ENCODE assay signal across 8 cellular contexts in the genomic region with DNA sequence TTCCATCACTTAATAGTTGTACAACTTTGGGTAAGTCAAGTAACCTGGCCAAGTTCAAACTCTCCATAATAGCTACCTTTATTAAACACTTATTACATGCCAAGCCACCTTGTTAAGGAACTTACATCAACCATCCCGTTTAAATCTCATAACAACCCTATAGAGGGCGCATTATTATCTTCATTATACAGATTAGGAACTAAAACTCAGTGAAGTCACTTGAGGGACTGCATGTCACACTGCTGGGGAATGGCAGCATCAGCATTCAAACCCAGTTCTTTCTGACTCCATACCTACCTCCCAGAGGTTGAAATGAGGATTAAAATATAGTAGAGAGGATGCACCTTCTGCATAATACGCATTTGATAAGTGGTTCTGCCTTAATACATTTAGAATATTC. TPM values are rescaled to one million over a fixed set of nuclear protein-coding genes. Genes with fewer than 3 reads are reported as not detected.
A peak's percentile ranks its signal among the peaks of the same experiment; 100 is the strongest.
DNase-seq lines count a peak whose midpoint lies in the region; ATAC-seq and TF ChIP-seq lines count a peak whose summit lies in the region.

No MANE protein-coding gene starts in this region.

- ATAC-seq in HCT116 (peak; percentile 88), T-helper 17 cell (peak; percentile 57), GM21737 (IDR thresholded peaks at IDR 0.05; ENCODE audit: unreplicated experiment) (no peak)

- no peak overlapping the region for H3K4me3 ChIP-seq in HCT116 (replicated peaks in 1 of 2; ENCODE audit: low read depth in 1 of 2, low read length in 2 of 2)
- H3K4me3 ChIP-seq in coronary artery: no peak overlapping the region

- POLR2A ChIA-PET in HCT116 (lab: Charles Lee): no interaction called here

- H3K27ac ChIP-seq in HCT116 (ENCODE audit: low read depth, low read length) (no peak overlapping the region), coronary artery (no peak overlapping the region)

- H3K79me2 ChIP-seq in HCT116 (ENCODE audit: insufficient read depth, low read length): no peaks in the 10 kb centered on the region

- intact Hi-C loops in HCT116 (cut with micrococcal nuclease): no loop called here

- peaks cover 6% of the 10 kb centered on the region for H3K27me3 ChIP-seq in HCT116 (ENCODE audit: insufficient read depth, low read length)

- CTCF ChIA-PET in HCT116 (lab: Charles Lee): interaction anchor here (0.6 to 1.1 kb wide), 7 partner anchors 9 to 23 kb away, joined by 3 to 4 read pairs (median 3); no protein-coding TSS in a partner anchor

- no peaks in the 10 kb centered on the region for H3K36me3 ChIP-seq in HCT116 (ENCODE audit: control insufficient read depth in 1 of 2, insufficient read depth in 2 of 2, low read length in 2 of 2)

- DNase-seq in AML-193 (lab: John Stamatoyannopoulos, UW): peak; percentile 15 to 35
- peak; percentile 21 for DNase-seq in HCT116 (ENCODE audit: low read depth, low spot score)
- no peak for DNase-seq in T-helper 17 cell
- peak; percentile 58 for DNase-seq in inferior parietal cortex (ENCODE audit: extremely low spot score)
- no peak for DNase-seq in globus pallidus (ENCODE audit: low spot score)
- no peak for DNase-seq in SK-N-DZ (ENCODE audit: low spot score)
- no peak for DNase-seq in coronary artery (ENCODE audit: low spot score)

- TF ChIP-seq CTCF in HCT116 (IDR thresholded peaks at IDR 0.05 in 2 of 3, conservative IDR thresholded peaks at IDR 0.05 in 1 of 3; ENCODE audit: borderline replicate concordance in 1 of 3, insufficient read depth in 1 of 3, low read depth in 2 of 3, low read length in 2 of 3) (peak; percentile 31 to 66 (median 45); a peak in 5 of 6 replicates), coronary artery (IDR thresholded peaks at IDR 0.05) (no peak)

- RAD21 ChIA-PET in HCT116 (lab: Charles Lee; ENCODE audit: low non-redundant PET in 1 of 2, low total read pairs in 2 of 2, uncharacterized antibody in 2 of 2, unreplicated experiment in 2 of 2): interaction anchor here in 1 of 2 experiments (0.7 kb wide), 1 partner anchor 412 kb away, joined by 3 read pairs; no protein-coding TSS in a partner anchor

- peak overlapping the region; percentile 50 for H2AFZ ChIP-seq in HCT116 (ENCODE audit: low read depth, low read length, poor library complexity, severe bottlenecking)

- peak; percentile 41; the same call in 1 of the 2 replicates for TF ChIP-seq RAD21 in HCT116 (IDR thresholded peaks at IDR 0.05; ENCODE audit: low read depth)

- no peak overlapping the region for H3K4me2 ChIP-seq in HCT116 (ENCODE audit: low read length)

- no TSS peak for BruUV-seq in HCT116 (replicated peaks; lab: Mats Ljungman, UMichigan)

- no peak overlapping the region for H3K27ac Mint-ChIP-seq in T-helper 17 cell

- H3K9me3 ChIP-seq in HCT116 (ENCODE audit: control insufficient read depth in 1 of 2, insufficient read depth in 1 of 2, low read depth in 1 of 2, low read length in 2 of 2) (no peaks in the 10 kb centered on the region), T-helper 17 cell (ENCODE audit: control insufficient read depth, low read length, poor library complexity, severe bottlenecking) (no peaks in the 10 kb centered on the region)

- peaks cover 65% of the 10 kb centered on the region for H3K27me3 Mint-ChIP-seq in T-helper 17 cell

- no peak overlapping the region for H3K4me3 Mint-ChIP-seq in T-helper 17 cell

- no peaks in the 10 kb centered on the region for H3K36me3 Mint-ChIP-seq in T-helper 17 cell (ENCODE audit: low read depth)

- peaks cover 6% of the 10 kb centered on the region for H3K4me1 Mint-ChIP-seq in T-helper 17 cell

- no peaks in the 10 kb centered on the region for H3K4me1 ChIP-seq in HCT116 (ENCODE audit: control insufficient read depth in 1 of 2, insufficient read depth in 2 of 2, low read length in 2 of 2)

- H3K9me2 ChIP-seq in HCT116 (ENCODE audit: insufficient read depth): no peaks in the 10 kb centered on the region

- no peaks in the 10 kb centered on the region for H4K20me1 ChIP-seq in HCT116 (ENCODE audit: insufficient read depth)

- H3K9ac ChIP-seq in HCT116 (ENCODE audit: low read length): no peak overlapping the region

- no peak for TF ChIP-seq POLR2A in HCT116 (IDR thresholded peaks at IDR 0.05; ENCODE audit: borderline replicate concordance, extremely low read depth, insufficient read depth, insufficient read length)

TF ChIP-seq in HCT116, 20 proteins besides CTCF, POLR2A, EP300 and RAD21:
- no peak for TF ChIP-seq ZFX (IDR thresholded peaks at IDR 0.05)
- TF ChIP-seq ELF1 (IDR thresholded peaks at IDR 0.05; ENCODE audit: borderline replicate concordance, low read depth): no peak
- TF ChIP-seq, protein P1, sequence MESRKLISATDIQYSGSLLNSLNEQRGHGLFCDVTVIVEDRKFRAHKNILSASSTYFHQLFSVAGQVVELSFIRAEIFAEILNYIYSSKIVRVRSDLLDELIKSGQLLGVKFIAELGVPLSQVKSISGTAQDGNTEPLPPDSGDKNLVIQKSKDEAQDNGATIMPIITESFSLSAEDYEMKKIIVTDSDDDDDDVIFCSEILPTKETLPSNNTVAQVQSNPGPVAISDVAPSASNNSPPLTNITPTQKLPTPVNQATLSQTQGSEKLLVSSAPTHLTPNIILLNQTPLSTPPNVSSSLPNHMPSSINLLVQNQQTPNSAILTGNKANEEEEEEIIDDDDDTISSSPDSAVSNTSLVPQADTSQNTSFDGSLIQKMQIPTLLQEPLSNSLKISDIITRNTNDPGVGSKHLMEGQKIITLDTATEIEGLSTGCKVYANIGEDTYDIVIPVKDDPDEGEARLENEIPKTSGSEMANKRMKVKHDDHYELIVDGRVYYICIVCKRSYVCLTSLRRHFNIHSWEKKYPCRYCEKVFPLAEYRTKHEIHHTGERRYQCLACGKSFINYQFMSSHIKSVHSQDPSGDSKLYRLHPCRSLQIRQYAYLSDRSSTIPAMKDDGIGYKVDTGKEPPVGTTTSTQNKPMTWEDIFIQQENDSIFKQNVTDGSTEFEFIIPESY (IDR thresholded peaks at IDR 0.05; ENCODE audit: extremely low read depth, insufficient replicate concordance, low read length): no peak

RNA-seq across cellular contexts. Expression of a gene that starts 47.1 kb away (rescaled TPM):
- total RNA-seq in HCT116 (2021; ENCODE audit: unreplicated experiment) (not detected), T-helper 17 cell (under 1 TPM in 1 of 2 donors, not detected in 1; 0.25 TPM)
- not detected in 2 replicates for polyA plus RNA-seq in HCT116 (2012)
- polyA plus RNA-seq in SK-N-DZ (2014; cell fraction: cytosol; rRNA removed): not detected in 2 replicates
- not detected in 2 replicates for polyA plus RNA-seq in SK-N-DZ (2014; cell fraction: nucleus; rRNA removed)

RNA-seq across cellular contexts. Expression of a gene that starts 47.5 kb away (rescaled TPM):
- total RNA-seq in HCT116 (2021; ENCODE audit: unreplicated experiment) (not detected), T-helper 17 cell (1 to 10 TPM in 1 of 2 donors, under 1 TPM in 1; 0.81 to 1.0 TPM)
- polyA plus RNA-seq in HCT116 (2012): not detected in 2 replicates
- 0.03 TPM in 1 of 2 replicates, not detected in the other for polyA plus RNA-seq in SK-N-DZ (2014; cell fraction: cytosol; rRNA removed)
- not detected in 2 replicates for polyA plus RNA-seq in SK-N-DZ (2014; cell fraction: nucleus; rRNA removed)

RNA-seq across cellular contexts. Expression of a gene that starts 57.3 kb away (rescaled TPM):
- not detected for total RNA-seq in HCT116 (2021; ENCODE audit: unreplicated experiment)
- polyA plus RNA-seq in HCT116 (2012): not detected in 2 replicates
- total RNA-seq in T-helper 17 cell: under 1 TPM; 0.13 to 0.15 TPM
- polyA plus RNA-seq in SK-N-DZ (2014; cell fraction: cytosol; rRNA removed): not detected in 2 replicates
- polyA plus RNA-seq in SK-N-DZ (2014; cell fraction: nucleus; rRNA removed): not detected in 2 replicates

Comparison
In these comparisons a context has a peak if more than half of its experiments do, and no peak if none do; other contexts are left out.
1. DNase-seq: peak in AML-193 (2 of 2), HCT116 (single experiment) and inferior parietal cortex (single experiment); none in T-helper 17 cell (0 of 3), globus pallidus (single experiment), SK-N-DZ (single experiment) and coronary artery (single experiment).